In genomic region chrX:154531626-154532025, GRCh38 we compare ENCODE assay signal across 17 cellular contexts. TPM values are rescaled to one million over a fixed set of nuclear protein-coding genes. Genes with fewer than 3 reads are reported as not detected.
DNase-seq lines count a peak whose midpoint lies in the region; ATAC-seq and TF ChIP-seq lines count a peak whose summit lies in the region.
"Had no signal": no experiment of that assay in that cellular context is flagged by ENCODE, and none has a peak within 500 bp of the region (broad histone marks: within the 10 kb centered on the region; RNA-seq: fewer than 3 reads in every experiment).

No MANE protein-coding gene starts in this region.

- H3K27ac Mint-ChIP-seq in Caco-2 (ENCODE audit: unreplicated experiment) (peak overlapping the region; percentile 6), mesothelial cell of epicardium (no peak overlapping the region)
- H3K27ac Mint-ChIP-seq: CD8-positive, alpha-beta T cell had no signal

- TF ChIP-seq POLR2A in esophagus muscularis mucosa (IDR thresholded peaks at IDR 0.05; ENCODE audit: low read depth): no peak

- no peaks in the 10 kb centered on the region for H3K9me3 Mint-ChIP-seq in Caco-2 (ENCODE audit: unreplicated experiment)
- peaks cover 4% of the 10 kb centered on the region for H3K9me3 Mint-ChIP-seq in mesothelial cell of epicardium
- H3K9me3 Mint-ChIP-seq: CD8-positive, alpha-beta T cell; natural killer cell treated with Interleukin-12 subunit alpha and Interleukin-12 subunit beta and Interleukin-15 and Interleukin-18, amount 100 ng/mL, for 72 hours had no signal

- no TSS peak for BruUV-seq in Caco-2 (replicated peaks; lab: Mats Ljungman, UMichigan)

- no peak for TF ChIP-seq CTCF in Caco-2 (IDR thresholded peaks at IDR 0.05; ENCODE audit: insufficient read depth in 1 of 2, low read depth in 1 of 2, low read length in 1 of 2, severe bottlenecking in 1 of 2, unreplicated experiment in 1 of 2)
- TF ChIP-seq CTCF in fibroblast of mammary gland (conservative IDR thresholded peaks at IDR 0.05; ENCODE audit: control insufficient read depth, insufficient read depth, low read depth, low read length): no peak
- TF ChIP-seq CTCF in esophagus muscularis mucosa (IDR thresholded peaks at IDR 0.05): no peak
- no peak for TF ChIP-seq CTCF in mesothelial cell of epicardium (IDR thresholded peaks at IDR 0.05; ENCODE audit: unreplicated experiment)

- peak overlapping the region; percentile 14 for H3K4me3 Mint-ChIP-seq in Caco-2 (ENCODE audit: unreplicated experiment)
- H3K4me3 Mint-ChIP-seq in mesothelial cell of epicardium: no peak overlapping the region
- H3K4me3 Mint-ChIP-seq: CD8-positive, alpha-beta T cell; natural killer cell treated with Interleukin-12 subunit alpha and Interleukin-12 subunit beta and Interleukin-15 and Interleukin-18, amount 100 ng/mL, for 72 hours had no signal

- no peaks in the 10 kb centered on the region for H3K27me3 ChIP-seq in Caco-2 (replicated peaks; ENCODE audit: control insufficient read depth, insufficient read depth, low read length)
- no peaks in the 10 kb centered on the region for H3K27me3 ChIP-seq in esophagus muscularis mucosa
- H3K27me3 ChIP-seq: body of pancreas had no signal

- no peaks in the 10 kb centered on the region for H3K4me1 Mint-ChIP-seq in Caco-2 (ENCODE audit: low read depth, unreplicated experiment)
- H3K4me1 Mint-ChIP-seq in mesothelial cell of epicardium: peaks cover 15% of the 10 kb centered on the region

- intact Hi-C loops in Caco-2 (cut with micrococcal nuclease; ENCODE audit: unreplicated experiment): no loop called here
- intact Hi-C loops in esophagus muscularis mucosa (cut with DNase I): loop anchor here (5.0 kb wide), 1 partner anchor 129 kb away; no protein-coding TSS in a partner anchor

- no peak for ATAC-seq in GM18873 (IDR thresholded peaks at IDR 0.05; ENCODE audit: low FRiP score, unreplicated experiment)
- ATAC-seq: body of pancreas; CD8-positive, alpha-beta T cell; natural killer cell treated with Interleukin-12 subunit alpha and Interleukin-12 subunit beta and Interleukin-15 and Interleukin-18, amount 100 ng/mL, for 72 hours; psoas muscle; stimulated activated naive CD8-positive, alpha-beta T cell treated with anti-CD3 and anti-CD28 coated beads, Interleukin-15, Interleukin-2, amounts not matched to agents 100 U/mL and 50 U/mL, for 24 hours had no signal

- no peak overlapping the region for H3K27ac ChIP-seq in esophagus muscularis mucosa (replicated peaks in 1 of 4)
- H3K27ac ChIP-seq: body of pancreas, dorsolateral prefrontal cortex, psoas muscle had no signal

- WGBS in esophagus muscularis mucosa: no CpG with 5 or more reads among the region's 16 CpGs

- CTCF ChIA-PET in Caco-2 (lab: Charles Lee): interaction anchor here (0.6 to 1.4 kb wide), 3 partner anchors 14 to 158 kb away, joined by 3 to 5 read pairs (median 5); no protein-coding TSS in a partner anchor

- H3K36me3 Mint-ChIP-seq in Caco-2 (ENCODE audit: insufficient read depth, unreplicated experiment): peaks cover 20% of the 10 kb centered on the region
- H3K36me3 Mint-ChIP-seq in mesothelial cell of epicardium: peaks cover 5% of the 10 kb centered on the region
- H3K36me3 Mint-ChIP-seq: natural killer cell treated with Interleukin-12 subunit alpha and Interleukin-12 subunit beta and Interleukin-15 and Interleukin-18, amount 100 ng/mL, for 72 hours had no signal

- H3K27me3 Mint-ChIP-seq in Caco-2 (ENCODE audit: insufficient read depth, unreplicated experiment) (no peaks in the 10 kb centered on the region), mesothelial cell of epicardium (ENCODE audit: low read depth) (no peaks in the 10 kb centered on the region)
- H3K27me3 Mint-ChIP-seq: natural killer cell treated with Interleukin-12 subunit alpha and Interleukin-12 subunit beta and Interleukin-15 and Interleukin-18, amount 100 ng/mL, for 72 hours had no signal

- POLR2A ChIA-PET in Caco-2 (lab: Charles Lee): no interaction called here

- DNase-seq in Caco-2: peak in 1 of 2 experiments; percentile 59
- DNase-seq in M059J (ENCODE audit: low read depth): peak; percentile 76
- DNase-seq in fibroblast of mammary gland (ENCODE audit: low read depth): peak; percentile 39
- peak; percentile 66 for DNase-seq in myocyte (ENCODE audit: low read depth)
- no peak for DNase-seq in SIG-M5 treated with dmso at 0.1 percent for 504 hours (lab: John Stamatoyannopoulos, UW; ENCODE audit: unreplicated experiment)
- no peak for DNase-seq in esophagus muscularis mucosa (ENCODE audit: extremely low spot score)
- DNase-seq in mesothelial cell of epicardium (ENCODE audit: low spot score in 2 of 2, unreplicated experiment in 2 of 2): no peak
- DNase-seq: activated gamma-delta T cell treated with Interleukin-2 at 50 U/mL for 16 hours; body of pancreas; CD8-positive, alpha-beta T cell; dorsolateral prefrontal cortex; NCI-H2029; NCI-H524 treated with DMSO at 0.1 percent for 48 hours; psoas muscle; stimulated activated naive CD8-positive, alpha-beta T cell treated with anti-CD3 and anti-CD28 coated beads, Interleukin-15, Interleukin-2, amounts not matched to agents 100 U/mL and 50 U/mL, for 24 hours had no signal

- H3K36me3 ChIP-seq in Caco-2 (ENCODE audit: control insufficient read depth, insufficient read depth, low read length) (peaks cover 5% of the 10 kb centered on the region; the same call in 1 of the 2 replicates), esophagus muscularis mucosa (peaks cover 0 to 41% (median 27%) of the 10 kb centered on the region in 4 donors)

- H3K4me3 ChIP-seq in Caco-2 (ENCODE audit: low read depth, low read length) (no peak overlapping the region), fibroblast of mammary gland (ENCODE audit: control insufficient read depth, low read depth, low read length) (no peak overlapping the region), esophagus muscularis mucosa (no peak overlapping the region)
- H3K4me3 ChIP-seq: body of pancreas, dorsolateral prefrontal cortex, psoas muscle had no signal

- TF ChIP-seq EP300 in esophagus muscularis mucosa (IDR thresholded peaks at IDR 0.05): no peak

- H3K9me3 ChIP-seq in Caco-2 (no peaks in the 10 kb centered on the region), esophagus muscularis mucosa (no peaks in the 10 kb centered on the region)
- H3K9me3 ChIP-seq: body of pancreas, psoas muscle had no signal

- H3K4me1 ChIP-seq in Caco-2 (peaks cover 5% of the 10 kb centered on the region; the same call in 1 of the 2 replicates), esophagus muscularis mucosa (peaks cover 7 to 22% (median 17%) of the 10 kb centered on the region in 4 donors)

RNA-seq across cellular contexts. Expression of gene G6PD, which starts 15.0 kb away (rescaled TPM):
- total RNA-seq in Caco-2 (2022) (83.6 and 103 TPM in 2 replicates), myocyte (20.5 and 24.0 TPM in 2 replicates), esophagus muscularis mucosa (10 to 100 TPM; 22.0 to 43.8 (median 27.3) TPM), mesothelial cell of epicardium (54.4 to 56.5 TPM (median 55.8 TPM) in 3 replicates)
- 157 and 205 TPM in 2 replicates for total RNA-seq in M059J (2014; rRNA removed; shearing (Covaris generic))
- polyA plus RNA-seq in myocyte (2012): 140 TPM

RNA-seq across cellular contexts. Expression of gene FAM3A, which starts 15.6 kb away (rescaled TPM):
- 23.0 and 27.3 TPM in 2 replicates for total RNA-seq in Caco-2 (2022)
- 53.2 and 72.8 TPM in 2 replicates for total RNA-seq in M059J (2014; rRNA removed; shearing (Covaris generic))
- 57.1 and 64.9 TPM in 2 replicates for total RNA-seq in myocyte
- 62.2 TPM for polyA plus RNA-seq in myocyte (2012)
- 10 to 100 TPM; 34.9 to 49.4 (median 40.4) TPM for total RNA-seq in esophagus muscularis mucosa
- total RNA-seq in mesothelial cell of epicardium: 39.1 to 42.9 TPM (median 41.1 TPM) in 3 replicates

RNA-seq across cellular contexts. Expression of gene IKBKG, which starts 15.8 kb away (rescaled TPM):
- total RNA-seq in Caco-2 (2022) (28.6 and 29.3 TPM in 2 replicates), myocyte (13.3 and 14.0 TPM in 2 replicates), esophagus muscularis mucosa (10 to 100 TPM; 12.0 to 18.3 (median 17.3) TPM), mesothelial cell of epicardium (19.1 to 20.6 TPM (median 19.1 TPM) in 3 replicates)
- total RNA-seq in M059J (2014; rRNA removed; shearing (Covaris generic)): 52.4 and 70.5 TPM in 2 replicates
- 24.0 TPM for polyA plus RNA-seq in myocyte (2012)

RNA-seq across cellular contexts. Expression of gene SLC10A3, which starts 41.2 kb away (rescaled TPM):
- total RNA-seq in Caco-2 (2022): 19.6 and 22.5 TPM in 2 replicates
- total RNA-seq in M059J (2014; rRNA removed; shearing (Covaris generic)): 65.4 and 80.7 TPM in 2 replicates
- total RNA-seq in myocyte: 28.5 and 37.0 TPM in 2 replicates
- 44.3 TPM for polyA plus RNA-seq in myocyte (2012)
- total RNA-seq in esophagus muscularis mucosa: 10 to 100 TPM; 24.5 to 44.9 (median 38.1) TPM
- 30.1 to 30.8 TPM (median 30.2 TPM) in 3 replicates for total RNA-seq in mesothelial cell of epicardium

RNA-seq across cellular contexts. Expression of gene UBL4A, which starts 45.2 kb away (rescaled TPM):
- total RNA-seq in Caco-2 (2022) (38.8 and 42.5 TPM in 2 replicates), myocyte (39.6 and 65.2 TPM in 2 replicates), esophagus muscularis mucosa (10 to 100 TPM; 41.7 to 75.8 (median 57.9) TPM), mesothelial cell of epicardium (28.4 to 29.3 TPM (median 29.2 TPM) in 3 replicates)
- 74.0 and 101 TPM in 2 replicates for total RNA-seq in M059J (2014; rRNA removed; shearing (Covaris generic))
- polyA plus RNA-seq in myocyte (2012): 39.5 TPM

Comparison
In these comparisons a context has a peak if more than half of its experiments do, and no peak if none do; other contexts are left out.
1. DNase-seq: peak in M059J (single experiment), fibroblast of mammary gland (single experiment) and myocyte (single experiment); none in SIG-M5 treated with dmso at 0.1 percent for 504 hours (single experiment), esophagus muscularis mucosa (single experiment) and mesothelial cell of epicardium (0 of 2).